In the genomic region with DNA sequence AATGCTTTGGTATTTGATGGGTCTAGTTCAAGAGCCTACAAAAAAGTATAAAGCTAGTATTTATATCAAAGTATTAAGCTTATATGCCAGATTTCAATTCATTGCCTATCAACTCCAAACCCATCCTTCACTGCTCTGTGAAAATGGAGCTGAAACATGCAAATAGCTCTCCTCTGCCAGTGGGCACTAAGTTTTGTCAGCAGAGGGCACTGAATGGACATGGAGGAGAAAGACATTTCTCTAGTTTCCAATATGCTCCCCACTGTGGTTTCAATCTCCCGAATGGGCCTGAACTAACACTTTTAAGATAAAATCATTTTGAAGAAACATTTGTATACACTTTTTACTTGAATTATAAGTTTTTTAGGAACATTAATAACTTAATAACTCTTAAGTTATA, we compare ENCODE assay signal across 2 cellular contexts.
TF ChIP-seq lines count a peak whose summit lies in the region.

No MANE protein-coding gene starts in this region.

TF ChIP-seq in IMR-90, 13 proteins besides CTCF, POLR2A, EP300 and RAD21:
- TF ChIP-seq RCOR1 (IDR thresholded peaks at IDR 0.05; ENCODE audit: insufficient replicate concordance, low read length): no peak
- TF ChIP-seq SMC3 (IDR thresholded peaks at IDR 0.05; ENCODE audit: low read depth, low read length): peak; percentile 30; the same call in 1 of the 2 replicates

TF ChIP-seq in GM12878, 131 proteins besides CTCF, POLR2A, EP300 and RAD21:
- no peak for TF ChIP-seq BHLHE40 (IDR thresholded peaks at IDR 0.05; ENCODE audit: borderline replicate concordance in 1 of 2, low read depth in 2 of 2, low read length in 1 of 2)
- TF ChIP-seq, protein P1, sequence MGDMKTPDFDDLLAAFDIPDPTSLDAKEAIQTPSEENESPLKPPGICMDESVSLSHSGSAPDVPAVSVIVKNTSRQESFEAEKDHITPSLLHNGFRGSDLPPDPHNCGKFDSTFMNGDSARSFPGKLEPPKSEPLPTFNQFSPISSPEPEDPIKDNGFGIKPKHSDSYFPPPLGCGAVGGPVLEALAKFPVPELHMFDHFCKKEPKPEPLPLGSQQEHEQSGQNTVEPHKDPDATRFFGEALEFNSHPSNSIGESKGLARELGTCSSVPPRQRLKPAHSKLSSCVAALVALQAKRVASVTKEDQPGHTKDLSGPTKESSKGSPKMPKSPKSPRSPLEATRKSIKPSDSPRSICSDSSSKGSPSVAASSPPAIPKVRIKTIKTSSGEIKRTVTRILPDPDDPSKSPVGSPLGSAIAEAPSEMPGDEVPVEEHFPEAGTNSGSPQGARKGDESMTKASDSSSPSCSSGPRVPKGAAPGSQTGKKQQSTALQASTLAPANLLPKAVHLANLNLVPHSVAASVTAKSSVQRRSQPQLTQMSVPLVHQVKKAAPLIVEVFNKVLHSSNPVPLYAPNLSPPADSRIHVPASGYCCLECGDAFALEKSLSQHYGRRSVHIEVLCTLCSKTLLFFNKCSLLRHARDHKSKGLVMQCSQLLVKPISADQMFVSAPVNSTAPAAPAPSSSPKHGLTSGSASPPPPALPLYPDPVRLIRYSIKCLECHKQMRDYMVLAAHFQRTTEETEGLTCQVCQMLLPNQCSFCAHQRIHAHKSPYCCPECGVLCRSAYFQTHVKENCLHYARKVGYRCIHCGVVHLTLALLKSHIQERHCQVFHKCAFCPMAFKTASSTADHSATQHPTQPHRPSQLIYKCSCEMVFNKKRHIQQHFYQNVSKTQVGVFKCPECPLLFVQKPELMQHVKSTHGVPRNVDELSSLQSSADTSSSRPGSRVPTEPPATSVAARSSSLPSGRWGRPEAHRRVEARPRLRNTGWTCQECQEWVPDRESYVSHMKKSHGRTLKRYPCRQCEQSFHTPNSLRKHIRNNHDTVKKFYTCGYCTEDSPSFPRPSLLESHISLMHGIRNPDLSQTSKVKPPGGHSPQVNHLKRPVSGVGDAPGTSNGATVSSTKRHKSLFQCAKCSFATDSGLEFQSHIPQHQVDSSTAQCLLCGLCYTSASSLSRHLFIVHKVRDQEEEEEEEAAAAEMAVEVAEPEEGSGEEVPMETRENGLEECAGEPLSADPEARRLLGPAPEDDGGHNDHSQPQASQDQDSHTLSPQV (IDR thresholded peaks at IDR 0.05): no peak
- TF ChIP-seq, protein P2, sequence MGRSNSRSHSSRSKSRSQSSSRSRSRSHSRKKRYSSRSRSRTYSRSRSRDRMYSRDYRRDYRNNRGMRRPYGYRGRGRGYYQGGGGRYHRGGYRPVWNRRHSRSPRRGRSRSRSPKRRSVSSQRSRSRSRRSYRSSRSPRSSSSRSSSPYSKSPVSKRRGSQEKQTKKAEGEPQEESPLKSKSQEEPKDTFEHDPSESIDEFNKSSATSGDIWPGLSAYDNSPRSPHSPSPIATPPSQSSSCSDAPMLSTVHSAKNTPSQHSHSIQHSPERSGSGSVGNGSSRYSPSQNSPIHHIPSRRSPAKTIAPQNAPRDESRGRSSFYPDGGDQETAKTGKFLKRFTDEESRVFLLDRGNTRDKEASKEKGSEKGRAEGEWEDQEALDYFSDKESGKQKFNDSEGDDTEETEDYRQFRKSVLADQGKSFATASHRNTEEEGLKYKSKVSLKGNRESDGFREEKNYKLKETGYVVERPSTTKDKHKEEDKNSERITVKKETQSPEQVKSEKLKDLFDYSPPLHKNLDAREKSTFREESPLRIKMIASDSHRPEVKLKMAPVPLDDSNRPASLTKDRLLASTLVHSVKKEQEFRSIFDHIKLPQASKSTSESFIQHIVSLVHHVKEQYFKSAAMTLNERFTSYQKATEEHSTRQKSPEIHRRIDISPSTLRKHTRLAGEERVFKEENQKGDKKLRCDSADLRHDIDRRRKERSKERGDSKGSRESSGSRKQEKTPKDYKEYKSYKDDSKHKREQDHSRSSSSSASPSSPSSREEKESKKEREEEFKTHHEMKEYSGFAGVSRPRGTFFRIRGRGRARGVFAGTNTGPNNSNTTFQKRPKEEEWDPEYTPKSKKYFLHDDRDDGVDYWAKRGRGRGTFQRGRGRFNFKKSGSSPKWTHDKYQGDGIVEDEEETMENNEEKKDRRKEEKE (IDR thresholded peaks at IDR 0.05): no peak
- no peak for TF ChIP-seq TAF1 (IDR thresholded peaks at IDR 0.05; ENCODE audit: borderline replicate concordance, low read depth, low read length)
- TF ChIP-seq CHD2 (IDR thresholded peaks at IDR 0.05; ENCODE audit: borderline replicate concordance, low read depth, low read length): no peak
- TF ChIP-seq HCFC1 (IDR thresholded peaks at IDR 0.05; ENCODE audit: low read length): no peak
- TF ChIP-seq ZNF384 (IDR thresholded peaks at IDR 0.05; ENCODE audit: borderline replicate concordance, low read depth, low read length): no peak
- TF ChIP-seq YY1 (IDR thresholded peaks at IDR 0.05; ENCODE audit: low read depth, low read length): no peak
- TF ChIP-seq, protein P3, sequence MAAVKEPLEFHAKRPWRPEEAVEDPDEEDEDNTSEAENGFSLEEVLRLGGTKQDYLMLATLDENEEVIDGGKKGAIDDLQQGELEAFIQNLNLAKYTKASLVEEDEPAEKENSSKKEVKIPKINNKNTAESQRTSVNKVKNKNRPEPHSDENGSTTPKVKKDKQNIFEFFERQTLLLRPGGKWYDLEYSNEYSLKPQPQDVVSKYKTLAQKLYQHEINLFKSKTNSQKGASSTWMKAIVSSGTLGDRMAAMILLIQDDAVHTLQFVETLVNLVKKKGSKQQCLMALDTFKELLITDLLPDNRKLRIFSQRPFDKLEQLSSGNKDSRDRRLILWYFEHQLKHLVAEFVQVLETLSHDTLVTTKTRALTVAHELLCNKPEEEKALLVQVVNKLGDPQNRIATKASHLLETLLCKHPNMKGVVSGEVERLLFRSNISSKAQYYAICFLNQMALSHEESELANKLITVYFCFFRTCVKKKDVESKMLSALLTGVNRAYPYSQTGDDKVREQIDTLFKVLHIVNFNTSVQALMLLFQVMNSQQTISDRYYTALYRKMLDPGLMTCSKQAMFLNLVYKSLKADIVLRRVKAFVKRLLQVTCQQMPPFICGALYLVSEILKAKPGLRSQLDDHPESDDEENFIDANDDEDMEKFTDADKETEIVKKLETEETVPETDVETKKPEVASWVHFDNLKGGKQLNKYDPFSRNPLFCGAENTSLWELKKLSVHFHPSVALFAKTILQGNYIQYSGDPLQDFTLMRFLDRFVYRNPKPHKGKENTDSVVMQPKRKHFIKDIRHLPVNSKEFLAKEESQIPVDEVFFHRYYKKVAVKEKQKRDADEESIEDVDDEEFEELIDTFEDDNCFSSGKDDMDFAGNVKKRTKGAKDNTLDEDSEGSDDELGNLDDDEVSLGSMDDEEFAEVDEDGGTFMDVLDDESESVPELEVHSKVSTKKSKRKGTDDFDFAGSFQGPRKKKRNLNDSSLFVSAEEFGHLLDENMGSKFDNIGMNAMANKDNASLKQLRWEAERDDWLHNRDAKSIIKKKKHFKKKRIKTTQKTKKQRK (IDR thresholded peaks at IDR 0.05; ENCODE audit: low read depth, low read length): no peak
- TF ChIP-seq, protein P4, sequence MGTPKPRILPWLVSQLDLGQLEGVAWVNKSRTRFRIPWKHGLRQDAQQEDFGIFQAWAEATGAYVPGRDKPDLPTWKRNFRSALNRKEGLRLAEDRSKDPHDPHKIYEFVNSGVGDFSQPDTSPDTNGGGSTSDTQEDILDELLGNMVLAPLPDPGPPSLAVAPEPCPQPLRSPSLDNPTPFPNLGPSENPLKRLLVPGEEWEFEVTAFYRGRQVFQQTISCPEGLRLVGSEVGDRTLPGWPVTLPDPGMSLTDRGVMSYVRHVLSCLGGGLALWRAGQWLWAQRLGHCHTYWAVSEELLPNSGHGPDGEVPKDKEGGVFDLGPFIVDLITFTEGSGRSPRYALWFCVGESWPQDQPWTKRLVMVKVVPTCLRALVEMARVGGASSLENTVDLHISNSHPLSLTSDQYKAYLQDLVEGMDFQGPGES (IDR thresholded peaks at IDR 0.05): no peak
- TF ChIP-seq TCF7 (IDR thresholded peaks at IDR 0.05; ENCODE audit: borderline replicate concordance): no peak
- no peak for TF ChIP-seq FOXM1 (IDR thresholded peaks at IDR 0.05; ENCODE audit: low read depth, low read length)
- no peak for TF ChIP-seq MTA3 (IDR thresholded peaks at IDR 0.05; ENCODE audit: borderline replicate concordance, low read length)
- no peak for TF ChIP-seq ASH2L (IDR thresholded peaks at IDR 0.05; ENCODE audit: borderline replicate concordance, low read depth)
- TF ChIP-seq TARDBP (IDR thresholded peaks at IDR 0.05; ENCODE audit: borderline replicate concordance): no peak
